11 cellular contexts compared by ENCODE assay signal in genomic region chr3:40718681-40719080, GRCh38.
DNase-seq lines count a peak whose midpoint lies in the region; ATAC-seq, FAIRE-seq and TF ChIP-seq lines count a peak whose summit lies in the region.
"Had no signal": no experiment of that assay in that cellular context is flagged by ENCODE, and none has a peak within 500 bp of the region (broad histone marks: within the 10 kb centered on the region; RNA-seq: fewer than 3 reads in every experiment).

No MANE protein-coding gene starts in this region.

- FAIRE-seq in GM12891 (lab: Jason Lieb, UNC): peak; percentile 26

- intact Hi-C loops in right lobe of liver (cut with DNase I): no loop called here

- no peaks in the 10 kb centered on the region for H3K36me3 ChIP-seq in right lobe of liver
- H3K36me3 ChIP-seq: stomach had no signal

- POLR2A ChIA-PET in activated CD4-positive, alpha-beta memory T cell treated with anti-CD3 and anti-CD28 coated beads, Interleukin-2, amount 10 ng/mL, durations not matched to agents 7 days and 5 days (lab: Charles Lee): no interaction called here

- H3K27ac ChIP-seq in right lobe of liver: no peak overlapping the region
- H3K27ac ChIP-seq: stomach had no signal

- CTCF ChIA-PET in activated CD4-positive, alpha-beta memory T cell treated with anti-CD3 and anti-CD28 coated beads, Interleukin-2, amount 10 ng/mL, durations not matched to agents 7 days and 5 days (lab: Charles Lee): no interaction called here

- WGBS in right lobe of liver (ENCODE audit: insufficient coverage, low coverage, low lambda C conversion rate, missing lambda C conversion rate): 88% methylated on average over 1 of the region's 1 CpG

- H3K27me3 Mint-ChIP-seq in HFFc6 (ENCODE audit: insufficient read depth): no peaks in the 10 kb centered on the region; the same call in 1 of the 2 replicates
- H3K27me3 Mint-ChIP-seq in activated CD4-positive, alpha-beta memory T cell treated with anti-CD3 and anti-CD28 coated beads, Interleukin-2, amount 10 ng/mL, durations not matched to agents 7 days and 5 days: peaks cover 19% of the 10 kb centered on the region

- peak; percentile 28 for DNase-seq in GM12891 (ENCODE audit: insufficient read length, low spot score)
- DNase-seq in OCI-M1 (lab: John Stamatoyannopoulos, UW): peak; percentile 87
- DNase-seq in right lobe of liver: no peak
- no peak for DNase-seq in HFFc6
- no peak for DNase-seq in NCI-H2029 (lab: John Stamatoyannopoulos, UW)
- no peak for DNase-seq in activated CD4-positive, alpha-beta memory T cell treated with anti-CD3 and anti-CD28 coated beads, Interleukin-2, amount 10 ng/mL, durations not matched to agents 7 days and 5 days
- DNase-seq: CD4-positive, alpha-beta T cell; NCI-H748 treated with DMSO at 0.1 percent for 48 hours; stomach had no signal

- H3K4me1 ChIP-seq in right lobe of liver: peaks cover 0 to 11% (median 1%) of the 10 kb centered on the region in 4 donors
- H3K4me1 ChIP-seq: stomach had no signal

- H3K27ac Mint-ChIP-seq in HFFc6: no peak overlapping the region
- no peak overlapping the region for H3K27ac Mint-ChIP-seq in activated CD4-positive, alpha-beta memory T cell treated with anti-CD3 and anti-CD28 coated beads, Interleukin-2, amount 10 ng/mL, durations not matched to agents 7 days and 5 days
- H3K27ac Mint-ChIP-seq: CD4-positive, alpha-beta T cell had no signal

- peak; percentile 53 for ATAC-seq in GM19468 (IDR thresholded peaks at IDR 0.05; ENCODE audit: extremely low read depth, unreplicated experiment)
- peak; percentile 77 for ATAC-seq in HG03097 (IDR thresholded peaks at IDR 0.05; ENCODE audit: low FRiP score, unreplicated experiment)
- ATAC-seq in right lobe of liver: no peak

- H3K9me3 Mint-ChIP-seq in HFFc6: peaks cover 57% of the 10 kb centered on the region
- no peaks in the 10 kb centered on the region for H3K9me3 Mint-ChIP-seq in activated CD4-positive, alpha-beta memory T cell treated with anti-CD3 and anti-CD28 coated beads, Interleukin-2, amount 10 ng/mL, durations not matched to agents 7 days and 5 days
- H3K9me3 Mint-ChIP-seq: CD4-positive, alpha-beta T cell had no signal

- TF ChIP-seq POLR2A in GM12891 (IDR thresholded peaks at IDR 0.05; ENCODE audit: low read depth, low read length) (no peak), right lobe of liver (IDR thresholded peaks at IDR 0.05) (no peak)

- no peak overlapping the region for H3K4me3 ChIP-seq in right lobe of liver
- H3K4me3 ChIP-seq: stomach had no signal

- no peaks in the 10 kb centered on the region for H3K4me1 Mint-ChIP-seq in HFFc6 (ENCODE audit: low read depth)
- H3K4me1 Mint-ChIP-seq in activated CD4-positive, alpha-beta memory T cell treated with anti-CD3 and anti-CD28 coated beads, Interleukin-2, amount 10 ng/mL, durations not matched to agents 7 days and 5 days: peaks cover 2% of the 10 kb centered on the region

- H3K27me3 ChIP-seq in right lobe of liver: no peaks in the 10 kb centered on the region
- H3K27me3 ChIP-seq: stomach had no signal

- H3K4me3 Mint-ChIP-seq in HFFc6: no peak overlapping the region
- H3K4me3 Mint-ChIP-seq in activated CD4-positive, alpha-beta memory T cell treated with anti-CD3 and anti-CD28 coated beads, Interleukin-2, amount 10 ng/mL, durations not matched to agents 7 days and 5 days: no peak overlapping the region
- H3K4me3 Mint-ChIP-seq: CD4-positive, alpha-beta T cell had no signal

- TF ChIP-seq CTCF in right lobe of liver (IDR thresholded peaks at IDR 0.05) (no peak), HFFc6 (IDR thresholded peaks at IDR 0.05) (no peak)

- H3K36me3 Mint-ChIP-seq in HFFc6 (ENCODE audit: low read depth): peaks cover 4% of the 10 kb centered on the region; the same call in 1 of the 2 replicates
- no peaks in the 10 kb centered on the region for H3K36me3 Mint-ChIP-seq in activated CD4-positive, alpha-beta memory T cell treated with anti-CD3 and anti-CD28 coated beads, Interleukin-2, amount 10 ng/mL, durations not matched to agents 7 days and 5 days (ENCODE audit: low read depth)

- H3K9me3 ChIP-seq in right lobe of liver: no peaks in the 10 kb centered on the region
- H3K9me3 ChIP-seq: stomach had no signal

TF ChIP-seq in GM12891, 5 proteins besides CTCF, POLR2A, EP300 and RAD21:
- TF ChIP-seq TAF1 (IDR thresholded peaks at IDR 0.05; ENCODE audit: low read depth, low read length) (no peak), POU2F2 (IDR thresholded peaks at IDR 0.05; ENCODE audit: low read depth, low read length) (no peak), POLR2AphosphoS5 (IDR thresholded peaks at IDR 0.05; ENCODE audit: low read depth, low read length) (no peak), SPI1 (IDR thresholded peaks at IDR 0.05; ENCODE audit: low read depth, low read length) (peak; percentile 91)

Comparison
In these comparisons a context has a peak if more than half of its experiments do, and no peak if none do; other contexts are left out.
1. DNase-seq: peak in GM12891 (single experiment) and OCI-M1 (single experiment); none in right lobe of liver (0 of 3), HFFc6 (single experiment), NCI-H2029 (single experiment) and activated CD4-positive, alpha-beta memory T cell treated with anti-CD3 and anti-CD28 coated beads, Interleukin-2, amount 10 ng/mL, durations not matched to agents 7 days and 5 days (single experiment).
2. ATAC-seq: peak in GM19468 (single experiment) and HG03097 (single experiment); none in right lobe of liver (0 of 4).